In genomic region chr7:153576096-153576495, GRCh38 we compare ENCODE assay signal across 1 cellular context.
TF ChIP-seq lines count a peak whose summit lies in the region.

No MANE protein-coding gene starts in this region.

TF ChIP-seq in GM23338, 12 proteins besides CTCF, POLR2A, EP300 and RAD21 (continued from another document):
- TF ChIP-seq ZNF462 (CRISPR knock-in tag; IDR thresholded peaks at IDR 0.05) (no peak), ZNF331 (CRISPR knock-in tag; IDR thresholded peaks at IDR 0.05; ENCODE audit: low read depth) (no peak), ZNF114 (CRISPR knock-in tag; IDR thresholded peaks at IDR 0.05) (no peak), EZH2phosphoT487 (IDR thresholded peaks at IDR 0.05; ENCODE audit: unreplicated experiment) (no peak), EZH2 (IDR thresholded peaks at IDR 0.05; ENCODE audit: low read depth, unreplicated experiment) (no peak), POLR2AphosphoS5 (IDR thresholded peaks at IDR 0.05; ENCODE audit: low read depth) (no peak)
